ENCODE assay signal across 1 cellular context in the genomic region with DNA sequence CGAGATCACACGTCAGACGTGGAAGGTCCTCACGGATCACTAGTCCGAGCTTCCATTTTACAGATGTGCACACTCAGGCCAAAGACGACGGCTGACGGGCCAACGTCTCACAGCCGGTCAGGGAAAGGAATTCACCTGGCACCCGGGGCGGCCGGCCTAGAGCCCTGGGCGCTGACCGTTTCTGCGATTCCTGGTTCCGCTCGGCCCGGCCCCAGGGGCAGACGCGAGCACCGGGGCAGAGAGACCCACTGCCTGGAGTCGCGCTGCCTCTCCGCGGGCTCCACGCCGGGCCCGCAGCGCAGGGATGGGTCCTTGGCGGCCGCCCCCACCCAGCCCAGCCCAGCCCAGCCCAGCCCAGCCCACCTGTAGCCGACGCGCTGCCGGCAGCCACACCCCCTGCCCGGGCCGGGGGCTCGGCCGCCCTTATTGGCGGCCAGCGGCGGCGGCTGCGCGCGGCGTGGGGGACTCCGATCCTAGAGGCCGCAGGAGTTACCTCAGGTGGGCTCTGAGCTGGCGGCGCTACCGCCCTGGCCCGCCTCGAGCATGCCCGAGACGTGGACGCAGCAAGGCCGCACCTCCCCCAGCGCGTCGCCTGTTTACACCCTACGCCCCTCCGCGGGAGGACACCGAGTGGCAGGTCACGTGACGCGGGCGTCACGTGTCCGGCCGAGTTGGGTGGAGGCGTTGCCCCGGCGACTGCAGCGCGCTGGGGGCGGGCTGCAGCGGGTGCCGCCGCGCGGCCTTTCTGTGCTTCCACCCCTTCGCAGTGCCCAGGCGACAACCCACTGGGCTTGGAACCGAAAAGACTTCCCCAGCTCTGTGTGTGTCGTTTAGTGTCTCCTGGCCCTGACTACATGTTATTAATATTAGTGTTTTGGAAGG.
TF ChIP-seq lines count a peak whose summit lies in the region.

No MANE protein-coding gene starts in this region.

TF ChIP-seq in K562, 482 proteins besides CTCF, POLR2A, EP300 and RAD21 (continued from another document and continues in another):
- TF ChIP-seq, protein P1, sequence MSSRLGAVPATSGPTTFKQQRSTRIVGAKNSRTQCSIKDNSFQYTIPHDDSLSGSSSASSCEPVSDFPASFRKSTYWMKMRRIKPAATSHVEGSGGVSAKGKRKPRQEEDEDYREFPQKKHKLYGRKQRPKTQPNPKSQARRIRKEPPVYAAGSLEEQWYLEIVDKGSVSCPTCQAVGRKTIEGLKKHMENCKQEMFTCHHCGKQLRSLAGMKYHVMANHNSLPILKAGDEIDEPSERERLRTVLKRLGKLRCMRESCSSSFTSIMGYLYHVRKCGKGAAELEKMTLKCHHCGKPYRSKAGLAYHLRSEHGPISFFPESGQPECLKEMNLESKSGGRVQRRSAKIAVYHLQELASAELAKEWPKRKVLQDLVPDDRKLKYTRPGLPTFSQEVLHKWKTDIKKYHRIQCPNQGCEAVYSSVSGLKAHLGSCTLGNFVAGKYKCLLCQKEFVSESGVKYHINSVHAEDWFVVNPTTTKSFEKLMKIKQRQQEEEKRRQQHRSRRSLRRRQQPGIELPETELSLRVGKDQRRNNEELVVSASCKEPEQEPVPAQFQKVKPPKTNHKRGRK (tag; IDR thresholded peaks at IDR 0.05), result no peak
- TF ChIP-seq ZNF436 (CRISPR knock-in tag; IDR thresholded peaks at IDR 0.05) (no peak), ZNF140 (CRISPR knock-in tag; IDR thresholded peaks at IDR 0.05) (no peak), ERF (CRISPR knock-in tag; IDR thresholded peaks at IDR 0.05) (peak; percentile 91; the same call in 1 of the 2 replicates), HDAC6 (IDR thresholded peaks at IDR 0.05; ENCODE audit: low read depth, low read length) (no peak), ZFPM2 (CRISPR knock-in tag; IDR thresholded peaks at IDR 0.05) (no peak), FOXP1 (CRISPR knock-in tag; IDR thresholded peaks at IDR 0.05) (peak; percentile 99), NRF1 (conservative IDR thresholded peaks at IDR 0.05 in 1 of 2, IDR thresholded peaks at IDR 0.05 in 1 of 2) (peak; percentile 72 to 80), KLF10 (CRISPR knock-in tag; IDR thresholded peaks at IDR 0.05) (no peak), ARNT (IDR thresholded peaks at IDR 0.05) (no peak), SMARCA4 (IDR thresholded peaks at IDR 0.05) (no peak), JUND (IDR thresholded peaks at IDR 0.05; ENCODE audit: borderline replicate concordance, low read depth, low read length) (peak; percentile 77), JUND (tag; IDR thresholded peaks at IDR 0.05; ENCODE audit: borderline replicate concordance, low read depth, low read length) (no peak; the same call in 2 of the 3 replicates), HDGF (IDR thresholded peaks at IDR 0.05) (no peak), BRF1 (IDR thresholded peaks at IDR 0.05; ENCODE audit: borderline replicate concordance, extremely low read depth, insufficient read length) (no peak), PHF21A (IDR thresholded peaks at IDR 0.05; ENCODE audit: borderline replicate concordance, low read depth) (0 out of 2 replicates have a peak, but pooled peaks have one; percentile 53), FOXK1 (CRISPR knock-in tag; IDR thresholded peaks at IDR 0.05; ENCODE audit: borderline replicate concordance) (peak; percentile 99), IFI16 (CRISPR knock-in tag; IDR thresholded peaks at IDR 0.05) (no peak), TAF9B (IDR thresholded peaks at IDR 0.05; ENCODE audit: partially characterized antibody) (peak; percentile 48), SREBF1 (IDR thresholded peaks at IDR 0.05; ENCODE audit: borderline replicate concordance, low read depth, low read length) (0 out of 2 replicates have a peak, but pooled peaks have one; percentile 84)
- TF ChIP-seq, protein P2, sequence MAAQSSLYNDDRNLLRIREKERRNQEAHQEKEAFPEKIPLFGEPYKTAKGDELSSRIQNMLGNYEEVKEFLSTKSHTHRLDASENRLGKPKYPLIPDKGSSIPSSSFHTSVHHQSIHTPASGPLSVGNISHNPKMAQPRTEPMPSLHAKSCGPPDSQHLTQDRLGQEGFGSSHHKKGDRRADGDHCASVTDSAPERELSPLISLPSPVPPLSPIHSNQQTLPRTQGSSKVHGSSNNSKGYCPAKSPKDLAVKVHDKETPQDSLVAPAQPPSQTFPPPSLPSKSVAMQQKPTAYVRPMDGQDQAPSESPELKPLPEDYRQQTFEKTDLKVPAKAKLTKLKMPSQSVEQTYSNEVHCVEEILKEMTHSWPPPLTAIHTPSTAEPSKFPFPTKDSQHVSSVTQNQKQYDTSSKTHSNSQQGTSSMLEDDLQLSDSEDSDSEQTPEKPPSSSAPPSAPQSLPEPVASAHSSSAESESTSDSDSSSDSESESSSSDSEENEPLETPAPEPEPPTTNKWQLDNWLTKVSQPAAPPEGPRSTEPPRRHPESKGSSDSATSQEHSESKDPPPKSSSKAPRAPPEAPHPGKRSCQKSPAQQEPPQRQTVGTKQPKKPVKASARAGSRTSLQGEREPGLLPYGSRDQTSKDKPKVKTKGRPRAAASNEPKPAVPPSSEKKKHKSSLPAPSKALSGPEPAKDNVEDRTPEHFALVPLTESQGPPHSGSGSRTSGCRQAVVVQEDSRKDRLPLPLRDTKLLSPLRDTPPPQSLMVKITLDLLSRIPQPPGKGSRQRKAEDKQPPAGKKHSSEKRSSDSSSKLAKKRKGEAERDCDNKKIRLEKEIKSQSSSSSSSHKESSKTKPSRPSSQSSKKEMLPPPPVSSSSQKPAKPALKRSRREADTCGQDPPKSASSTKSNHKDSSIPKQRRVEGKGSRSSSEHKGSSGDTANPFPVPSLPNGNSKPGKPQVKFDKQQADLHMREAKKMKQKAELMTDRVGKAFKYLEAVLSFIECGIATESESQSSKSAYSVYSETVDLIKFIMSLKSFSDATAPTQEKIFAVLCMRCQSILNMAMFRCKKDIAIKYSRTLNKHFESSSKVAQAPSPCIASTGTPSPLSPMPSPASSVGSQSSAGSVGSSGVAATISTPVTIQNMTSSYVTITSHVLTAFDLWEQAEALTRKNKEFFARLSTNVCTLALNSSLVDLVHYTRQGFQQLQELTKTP (IDR thresholded peaks at IDR 0.05; ENCODE audit: low read depth in 1 of 2, partially characterized antibody in 2 of 2), result no peak
- TF ChIP-seq, protein P3, sequence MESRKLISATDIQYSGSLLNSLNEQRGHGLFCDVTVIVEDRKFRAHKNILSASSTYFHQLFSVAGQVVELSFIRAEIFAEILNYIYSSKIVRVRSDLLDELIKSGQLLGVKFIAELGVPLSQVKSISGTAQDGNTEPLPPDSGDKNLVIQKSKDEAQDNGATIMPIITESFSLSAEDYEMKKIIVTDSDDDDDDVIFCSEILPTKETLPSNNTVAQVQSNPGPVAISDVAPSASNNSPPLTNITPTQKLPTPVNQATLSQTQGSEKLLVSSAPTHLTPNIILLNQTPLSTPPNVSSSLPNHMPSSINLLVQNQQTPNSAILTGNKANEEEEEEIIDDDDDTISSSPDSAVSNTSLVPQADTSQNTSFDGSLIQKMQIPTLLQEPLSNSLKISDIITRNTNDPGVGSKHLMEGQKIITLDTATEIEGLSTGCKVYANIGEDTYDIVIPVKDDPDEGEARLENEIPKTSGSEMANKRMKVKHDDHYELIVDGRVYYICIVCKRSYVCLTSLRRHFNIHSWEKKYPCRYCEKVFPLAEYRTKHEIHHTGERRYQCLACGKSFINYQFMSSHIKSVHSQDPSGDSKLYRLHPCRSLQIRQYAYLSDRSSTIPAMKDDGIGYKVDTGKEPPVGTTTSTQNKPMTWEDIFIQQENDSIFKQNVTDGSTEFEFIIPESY (CRISPR knock-in tag; IDR thresholded peaks at IDR 0.05), result no peak
- TF ChIP-seq, protein P4, sequence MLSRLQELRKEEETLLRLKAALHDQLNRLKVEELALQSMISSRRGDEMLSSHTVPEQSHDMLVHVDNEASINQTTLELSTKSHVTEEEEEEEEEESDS (CRISPR knock-in tag; IDR thresholded peaks at IDR 0.05), result no peak
- TF ChIP-seq, protein P5, sequence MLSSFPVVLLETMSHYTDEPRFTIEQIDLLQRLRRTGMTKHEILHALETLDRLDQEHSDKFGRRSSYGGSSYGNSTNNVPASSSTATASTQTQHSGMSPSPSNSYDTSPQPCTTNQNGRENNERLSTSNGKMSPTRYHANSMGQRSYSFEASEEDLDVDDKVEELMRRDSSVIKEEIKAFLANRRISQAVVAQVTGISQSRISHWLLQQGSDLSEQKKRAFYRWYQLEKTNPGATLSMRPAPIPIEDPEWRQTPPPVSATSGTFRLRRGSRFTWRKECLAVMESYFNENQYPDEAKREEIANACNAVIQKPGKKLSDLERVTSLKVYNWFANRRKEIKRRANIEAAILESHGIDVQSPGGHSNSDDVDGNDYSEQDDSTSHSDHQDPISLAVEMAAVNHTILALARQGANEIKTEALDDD (IDR thresholded peaks at IDR 0.05), result peak; percentile 49; the same call in 1 of the 2 replicates
- TF ChIP-seq, protein P6, sequence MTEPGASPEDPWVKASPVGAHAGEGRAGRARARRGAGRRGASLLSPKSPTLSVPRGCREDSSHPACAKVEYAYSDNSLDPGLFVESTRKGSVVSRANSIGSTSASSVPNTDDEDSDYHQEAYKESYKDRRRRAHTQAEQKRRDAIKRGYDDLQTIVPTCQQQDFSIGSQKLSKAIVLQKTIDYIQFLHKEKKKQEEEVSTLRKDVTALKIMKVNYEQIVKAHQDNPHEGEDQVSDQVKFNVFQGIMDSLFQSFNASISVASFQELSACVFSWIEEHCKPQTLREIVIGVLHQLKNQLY (CRISPR knock-in tag; conservative IDR thresholded peaks at IDR 0.05), result 0 out of 4 replicates have a peak, but pooled peaks have one; percentile 75 to 78
- TF ChIP-seq, protein P7, sequence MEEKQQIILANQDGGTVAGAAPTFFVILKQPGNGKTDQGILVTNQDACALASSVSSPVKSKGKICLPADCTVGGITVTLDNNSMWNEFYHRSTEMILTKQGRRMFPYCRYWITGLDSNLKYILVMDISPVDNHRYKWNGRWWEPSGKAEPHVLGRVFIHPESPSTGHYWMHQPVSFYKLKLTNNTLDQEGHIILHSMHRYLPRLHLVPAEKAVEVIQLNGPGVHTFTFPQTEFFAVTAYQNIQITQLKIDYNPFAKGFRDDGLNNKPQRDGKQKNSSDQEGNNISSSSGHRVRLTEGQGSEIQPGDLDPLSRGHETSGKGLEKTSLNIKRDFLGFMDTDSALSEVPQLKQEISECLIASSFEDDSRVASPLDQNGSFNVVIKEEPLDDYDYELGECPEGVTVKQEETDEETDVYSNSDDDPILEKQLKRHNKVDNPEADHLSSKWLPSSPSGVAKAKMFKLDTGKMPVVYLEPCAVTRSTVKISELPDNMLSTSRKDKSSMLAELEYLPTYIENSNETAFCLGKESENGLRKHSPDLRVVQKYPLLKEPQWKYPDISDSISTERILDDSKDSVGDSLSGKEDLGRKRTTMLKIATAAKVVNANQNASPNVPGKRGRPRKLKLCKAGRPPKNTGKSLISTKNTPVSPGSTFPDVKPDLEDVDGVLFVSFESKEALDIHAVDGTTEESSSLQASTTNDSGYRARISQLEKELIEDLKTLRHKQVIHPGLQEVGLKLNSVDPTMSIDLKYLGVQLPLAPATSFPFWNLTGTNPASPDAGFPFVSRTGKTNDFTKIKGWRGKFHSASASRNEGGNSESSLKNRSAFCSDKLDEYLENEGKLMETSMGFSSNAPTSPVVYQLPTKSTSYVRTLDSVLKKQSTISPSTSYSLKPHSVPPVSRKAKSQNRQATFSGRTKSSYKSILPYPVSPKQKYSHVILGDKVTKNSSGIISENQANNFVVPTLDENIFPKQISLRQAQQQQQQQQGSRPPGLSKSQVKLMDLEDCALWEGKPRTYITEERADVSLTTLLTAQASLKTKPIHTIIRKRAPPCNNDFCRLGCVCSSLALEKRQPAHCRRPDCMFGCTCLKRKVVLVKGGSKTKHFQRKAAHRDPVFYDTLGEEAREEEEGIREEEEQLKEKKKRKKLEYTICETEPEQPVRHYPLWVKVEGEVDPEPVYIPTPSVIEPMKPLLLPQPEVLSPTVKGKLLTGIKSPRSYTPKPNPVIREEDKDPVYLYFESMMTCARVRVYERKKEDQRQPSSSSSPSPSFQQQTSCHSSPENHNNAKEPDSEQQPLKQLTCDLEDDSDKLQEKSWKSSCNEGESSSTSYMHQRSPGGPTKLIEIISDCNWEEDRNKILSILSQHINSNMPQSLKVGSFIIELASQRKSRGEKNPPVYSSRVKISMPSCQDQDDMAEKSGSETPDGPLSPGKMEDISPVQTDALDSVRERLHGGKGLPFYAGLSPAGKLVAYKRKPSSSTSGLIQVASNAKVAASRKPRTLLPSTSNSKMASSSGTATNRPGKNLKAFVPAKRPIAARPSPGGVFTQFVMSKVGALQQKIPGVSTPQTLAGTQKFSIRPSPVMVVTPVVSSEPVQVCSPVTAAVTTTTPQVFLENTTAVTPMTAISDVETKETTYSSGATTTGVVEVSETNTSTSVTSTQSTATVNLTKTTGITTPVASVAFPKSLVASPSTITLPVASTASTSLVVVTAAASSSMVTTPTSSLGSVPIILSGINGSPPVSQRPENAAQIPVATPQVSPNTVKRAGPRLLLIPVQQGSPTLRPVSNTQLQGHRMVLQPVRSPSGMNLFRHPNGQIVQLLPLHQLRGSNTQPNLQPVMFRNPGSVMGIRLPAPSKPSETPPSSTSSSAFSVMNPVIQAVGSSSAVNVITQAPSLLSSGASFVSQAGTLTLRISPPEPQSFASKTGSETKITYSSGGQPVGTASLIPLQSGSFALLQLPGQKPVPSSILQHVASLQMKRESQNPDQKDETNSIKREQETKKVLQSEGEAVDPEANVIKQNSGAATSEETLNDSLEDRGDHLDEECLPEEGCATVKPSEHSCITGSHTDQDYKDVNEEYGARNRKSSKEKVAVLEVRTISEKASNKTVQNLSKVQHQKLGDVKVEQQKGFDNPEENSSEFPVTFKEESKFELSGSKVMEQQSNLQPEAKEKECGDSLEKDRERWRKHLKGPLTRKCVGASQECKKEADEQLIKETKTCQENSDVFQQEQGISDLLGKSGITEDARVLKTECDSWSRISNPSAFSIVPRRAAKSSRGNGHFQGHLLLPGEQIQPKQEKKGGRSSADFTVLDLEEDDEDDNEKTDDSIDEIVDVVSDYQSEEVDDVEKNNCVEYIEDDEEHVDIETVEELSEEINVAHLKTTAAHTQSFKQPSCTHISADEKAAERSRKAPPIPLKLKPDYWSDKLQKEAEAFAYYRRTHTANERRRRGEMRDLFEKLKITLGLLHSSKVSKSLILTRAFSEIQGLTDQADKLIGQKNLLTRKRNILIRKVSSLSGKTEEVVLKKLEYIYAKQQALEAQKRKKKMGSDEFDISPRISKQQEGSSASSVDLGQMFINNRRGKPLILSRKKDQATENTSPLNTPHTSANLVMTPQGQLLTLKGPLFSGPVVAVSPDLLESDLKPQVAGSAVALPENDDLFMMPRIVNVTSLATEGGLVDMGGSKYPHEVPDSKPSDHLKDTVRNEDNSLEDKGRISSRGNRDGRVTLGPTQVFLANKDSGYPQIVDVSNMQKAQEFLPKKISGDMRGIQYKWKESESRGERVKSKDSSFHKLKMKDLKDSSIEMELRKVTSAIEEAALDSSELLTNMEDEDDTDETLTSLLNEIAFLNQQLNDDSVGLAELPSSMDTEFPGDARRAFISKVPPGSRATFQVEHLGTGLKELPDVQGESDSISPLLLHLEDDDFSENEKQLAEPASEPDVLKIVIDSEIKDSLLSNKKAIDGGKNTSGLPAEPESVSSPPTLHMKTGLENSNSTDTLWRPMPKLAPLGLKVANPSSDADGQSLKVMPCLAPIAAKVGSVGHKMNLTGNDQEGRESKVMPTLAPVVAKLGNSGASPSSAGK (IDR thresholded peaks at IDR 0.05), result peak; percentile 96
